In the genomic region with DNA sequence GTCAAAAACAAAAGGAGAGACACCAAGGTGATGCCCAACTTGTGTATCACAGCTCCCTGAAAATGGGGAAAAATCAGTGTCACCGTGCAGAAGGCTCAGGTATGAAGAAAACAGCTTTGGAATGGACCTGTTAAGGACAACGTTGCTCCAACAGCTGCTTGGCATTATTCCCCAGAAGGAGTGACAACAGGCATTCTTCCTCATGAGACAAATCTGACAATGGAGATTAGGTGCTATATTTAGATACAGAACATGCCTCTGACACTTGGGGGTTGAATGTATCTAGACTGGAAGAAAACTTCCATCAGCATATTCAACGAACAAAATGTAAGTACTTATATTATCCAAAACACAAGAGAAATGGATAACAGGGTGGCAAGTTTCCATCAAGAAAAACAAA, we compare ENCODE assay signal across 28 cellular contexts.
"Had no signal": no experiment of that assay in that cellular context is flagged by ENCODE, and none has a peak within 500 bp of the region (broad histone marks: within the 10 kb centered on the region; RNA-seq: fewer than 3 reads in every experiment).

No MANE protein-coding gene starts in this region.

- H3K27ac Mint-ChIP-seq: mesothelial cell of epicardium; naive thymus-derived CD8-positive, alpha-beta T cell; nephron; stimulated activated memory B cell treated with anti-CD40 and anti-IgM and Interleukin-4, amounts not matched to agents 10 μg/mL and 1 μg/mL and 100 μg/mL, for 72 hours; stimulated activated naive CD8-positive, alpha-beta T cell treated with anti-CD3 and anti-CD28 coated beads, Interleukin-15, amount 100 ng/mL, for 72 hours had no signal

- H3K79me2 ChIP-seq: hepatocyte had no signal

- H3K4me1 ChIP-seq: prostate gland had no signal

- H3K4me2 ChIP-seq: hepatocyte, smooth muscle cell had no signal

- ATAC-seq: naive thymus-derived CD8-positive, alpha-beta T cell; pancreas; sciatic nerve; stimulated activated memory B cell treated with anti-CD40 and anti-IgM and Interleukin-4, amounts not matched to agents 10 μg/mL and 1 μg/mL and 100 μg/mL, for 72 hours; stimulated activated naive CD8-positive, alpha-beta T cell treated with anti-CD3 and anti-CD28 coated beads, Interleukin-15, amount 100 ng/mL, for 72 hours had no signal

- H3K9me3 Mint-ChIP-seq: mesothelial cell of epicardium; naive thymus-derived CD8-positive, alpha-beta T cell; nephron; neural crest cell; stimulated activated memory B cell treated with anti-CD40 and anti-IgM and Interleukin-4, amounts not matched to agents 10 μg/mL and 1 μg/mL and 100 μg/mL, for 72 hours; stimulated activated naive CD8-positive, alpha-beta T cell treated with anti-CD3 and anti-CD28 coated beads, Interleukin-15, amount 100 ng/mL, for 72 hours had no signal

- H3K27me3 Mint-ChIP-seq: stimulated activated memory B cell treated with anti-CD40 and anti-IgM and Interleukin-4, amounts not matched to agents 10 μg/mL and 1 μg/mL and 100 μg/mL, for 72 hours; stimulated activated naive CD8-positive, alpha-beta T cell treated with anti-CD3 and anti-CD28 coated beads, Interleukin-15, amount 100 ng/mL, for 72 hours had no signal

- H2AFZ ChIP-seq: hepatocyte had no signal

- H3K27me3 ChIP-seq: hepatocyte, pancreas, thyroid gland, transverse colon, upper lobe of left lung, vagina had no signal

- H3K4me3 Mint-ChIP-seq: mesothelial cell of epicardium; naive thymus-derived CD8-positive, alpha-beta T cell; nephron; neural crest cell; stimulated activated memory B cell treated with anti-CD40 and anti-IgM and Interleukin-4, amounts not matched to agents 10 μg/mL and 1 μg/mL and 100 μg/mL, for 72 hours; stimulated activated naive CD8-positive, alpha-beta T cell treated with anti-CD3 and anti-CD28 coated beads, Interleukin-15, amount 100 ng/mL, for 72 hours had no signal

- H3K4me3 ChIP-seq: hepatocyte, left ventricle myocardium inferior, lung, pancreas, prostate gland, smooth muscle cell, thyroid gland, transverse colon, upper lobe of left lung, vagina had no signal

- H3K36me3 Mint-ChIP-seq: stimulated activated memory B cell treated with anti-CD40 and anti-IgM and Interleukin-4, amounts not matched to agents 10 μg/mL and 1 μg/mL and 100 μg/mL, for 72 hours had no signal

- H3K27ac ChIP-seq: hepatocyte, pancreas, prostate gland, transverse colon, upper lobe of left lung, vagina had no signal

- H3K36me3 ChIP-seq: prostate gland, thyroid gland had no signal

- DNase-seq: head of caudate nucleus; islet precursor cell; left ventricle myocardium inferior; mesendoderm; naive thymus-derived CD8-positive, alpha-beta T cell; nucleus accumbens; pancreas; posterior cingulate gyrus; stimulated activated CD4-positive, alpha-beta T cell treated with anti-CD3 and anti-CD28 coated beads, Interleukin-1b, Interleukin-23, amount 100 ng/mL, for 48 hours; stimulated activated CD4-positive, alpha-beta T cell treated with anti-CD3 and anti-CD28 coated beads, Interleukin-2, amount 100 ng/mL, for 48 hours; stimulated activated CD4-positive, alpha-beta T cell treated with anti-CD3 and anti-CD28 coated beads, Interleukin-4, amount 100 ng/mL, for 4 hours; stimulated activated CD8-positive, alpha-beta memory T cell treated with anti-CD3 and anti-CD28 coated beads, Interleukin-4, amount 100 ng/mL, for 48 hours; stimulated activated naive CD4-positive, alpha-beta T cell treated with Interleukin-2 at 50 U/mL for 16 hours; stimulated activated naive CD8-positive, alpha-beta T cell treated with anti-CD3 and anti-CD28 coated beads, Interleukin-15, amount 100 ng/mL, for 72 hours; substantia nigra; thyroid gland; transverse colon; upper lobe of left lung had no signal

- H3K9me3 ChIP-seq: left ventricle myocardium inferior, pancreas, prostate gland, thyroid gland, transverse colon, upper lobe of left lung, vagina had no signal
